Comparison of ENCODE assay signal across 27 cellular contexts in genomic region chr1:247656475-247656874, GRCh38. TPM values are rescaled to one million over a fixed set of nuclear protein-coding genes. Genes with fewer than 3 reads are reported as not detected.
DNase-seq lines count a peak whose midpoint lies in the region; ATAC-seq and TF ChIP-seq lines count a peak whose summit lies in the region.
"Had no signal": no experiment of that assay in that cellular context is flagged by ENCODE, and none has a peak within 500 bp of the region (broad histone marks: within the 10 kb centered on the region; RNA-seq: fewer than 3 reads in every experiment).

No MANE protein-coding gene starts in this region.

- H3K79me2 ChIP-seq in SK-N-SH (ENCODE audit: insufficient read depth) (no peaks in the 10 kb centered on the region), Loucy (ENCODE audit: insufficient read depth, low read length) (no peaks in the 10 kb centered on the region)

- 3% methylated on average over 5 of the region's 5 CpGs for WGBS in SK-N-SH (ENCODE audit: low lambda C conversion rate)

- CTCF ChIA-PET in SK-N-SH (lab: Yijun Ruan, JAX), result no interaction called here

- H3K4me2 ChIP-seq in SK-N-SH (no peak overlapping the region), Loucy (ENCODE audit: low read depth, low read length, poor library complexity, severe bottlenecking) (peak overlapping the region; percentile 52)
- H3K4me2 ChIP-seq: A549, BLaER1 had no signal

- POLR2A ChIA-PET in SK-N-SH (lab: Yijun Ruan, JAX), result no interaction called here

- ATAC-seq in SK-N-SH treated with all-trans-retinoic acid at 6 μM for 48 hours (no peak), GM19351 (IDR thresholded peaks at IDR 0.05; ENCODE audit: unreplicated experiment) (peak; percentile 79)
- ATAC-seq: A549 had no signal

- DNase-seq in SK-N-SH (no peak), AML-193 (lab: John Stamatoyannopoulos, UW) (no peak), dorsolateral prefrontal cortex (no peak), NCI-H1092 treated with DMSO at 0.1 percent for 48 hours (lab: John Stamatoyannopoulos, UW) (no peak)
- DNase-seq: BE2C; C1 segment of cervical spinal cord; CD4-positive, alpha-beta memory T cell; CD4-positive, CD25-positive, alpha-beta regulatory T cell; CD8-positive, alpha-beta memory T cell; COR-L47; DMS 273 treated with DMSO at 0.1 percent for 48 hours; DMS153; DMS53; DMS79; DND-41; EL; GDM1 had no signal

- H2AFZ ChIP-seq in SK-N-SH (ENCODE audit: low read depth) (0 out of 2 replicates have a peak overlapping the region, but pooled peaks have one; percentile 44), Loucy (ENCODE audit: low read length) (peak overlapping the region; percentile 72; the same call in 1 of the 2 replicates)

- H3K9me3 ChIP-seq in SK-N-SH (no peaks in the 10 kb centered on the region), Loucy (ENCODE audit: insufficient read depth, low read depth, low read length) (peaks cover 9% of the 10 kb centered on the region; the same call in 1 of the 2 replicates)
- H3K9me3 ChIP-seq: A549, BE2C, BLaER1 had no signal

- H3K27ac ChIP-seq in SK-N-SH (ENCODE audit: low read depth in 2 of 2, low read length in 1 of 2) (no peak overlapping the region), dorsolateral prefrontal cortex (no peak overlapping the region)
- H3K27ac ChIP-seq: 22Rv1, A549, BLaER1 had no signal

- H3K9ac ChIP-seq in SK-N-SH (no peak overlapping the region), Loucy (ENCODE audit: low read depth, low read length, poor library complexity, severe bottlenecking) (peak overlapping the region; percentile 47)
- H3K9ac ChIP-seq: BLaER1 had no signal

- TF ChIP-seq EP300 in SK-N-SH (IDR thresholded peaks at IDR 0.05; ENCODE audit: borderline replicate concordance in 1 of 2, low read depth in 1 of 2, low read length in 1 of 2), result no peak

- no peaks in the 10 kb centered on the region for H3K27me3 ChIP-seq in SK-N-SH (ENCODE audit: insufficient read depth)
- H3K27me3 ChIP-seq in Loucy (ENCODE audit: insufficient read depth, low read length, poor library complexity, severe bottlenecking), result no peaks in the 10 kb centered on the region
- H3K27me3 ChIP-seq in dorsolateral prefrontal cortex, result no peaks in the 10 kb centered on the region
- H3K27me3 ChIP-seq: BE2C, BLaER1 had no signal

- H3K4me1 ChIP-seq in SK-N-SH (ENCODE audit: control insufficient read depth in 1 of 2, insufficient read depth in 2 of 2, low read depth in 1 of 2, low read length in 1 of 2) (no peaks in the 10 kb centered on the region), Loucy (ENCODE audit: insufficient read depth, low read length, poor library complexity, severe bottlenecking) (peaks cover 5% of the 10 kb centered on the region)
- H3K4me1 ChIP-seq: A549, BE2C, BLaER1 had no signal

- no peak for TF ChIP-seq RAD21 in SK-N-SH (IDR thresholded peaks at IDR 0.05; ENCODE audit: low read length)

- H3F3A ChIP-seq in SK-N-SH (replicated peaks; ENCODE audit: insufficient read depth) (no peaks in the 10 kb centered on the region), Loucy (ENCODE audit: low read depth) (no peaks in the 10 kb centered on the region)

- intact Hi-C loops in dorsolateral prefrontal cortex (cut with DNase I), result no loop called here

- H3K36me3 ChIP-seq in SK-N-SH (replicated peaks in 1 of 2; ENCODE audit: control insufficient read depth in 1 of 2, insufficient read depth in 2 of 2, low read length in 1 of 2), result no peaks in the 10 kb centered on the region
- H3K36me3 ChIP-seq in Loucy (ENCODE audit: insufficient read depth, low read length), result no peaks in the 10 kb centered on the region
- H3K36me3 ChIP-seq: BE2C, BLaER1 had no signal

- TF ChIP-seq CTCF in SK-N-SH (IDR thresholded peaks at IDR 0.05) (no peak), Loucy (conservative IDR thresholded peaks at IDR 0.05; ENCODE audit: low read length) (no peak), dorsolateral prefrontal cortex (IDR thresholded peaks at IDR 0.05 in 54 of 56, conservative IDR thresholded peaks at IDR 0.05 in 2 of 56; ENCODE audit: low read depth in 1 of 56, partially characterized antibody in 56 of 56) (no peak)

- H3K9me2 ChIP-seq in SK-N-SH, result no peaks in the 10 kb centered on the region
- no peaks in the 10 kb centered on the region for H3K9me2 ChIP-seq in Loucy (replicated peaks; ENCODE audit: low read depth, low read length)

- H3K4me3 ChIP-seq in SK-N-SH (ENCODE audit: low read depth in 2 of 2, low read length in 1 of 2) (no peak overlapping the region), Loucy (ENCODE audit: low read length, poor library complexity, severe bottlenecking) (peak overlapping the region; percentile 50), dorsolateral prefrontal cortex (no peak overlapping the region)
- H3K4me3 ChIP-seq: A549, BLaER1 had no signal

- H4K20me1 ChIP-seq in SK-N-SH (ENCODE audit: insufficient read depth) (no peaks in the 10 kb centered on the region), Loucy (ENCODE audit: insufficient read depth, low read length, poor library complexity, severe bottlenecking) (no peaks in the 10 kb centered on the region)
- H4K20me1 ChIP-seq: BLaER1 had no signal

TF ChIP-seq in SK-N-SH, 30 proteins besides CTCF, POLR2A, EP300 and RAD21 (continues in another document):
- no peak for TF ChIP-seq TCF12 (IDR thresholded peaks at IDR 0.05)
- no peak for TF ChIP-seq REST (IDR thresholded peaks at IDR 0.05; ENCODE audit: low read depth, low read length)
- TF ChIP-seq SIN3A (IDR thresholded peaks at IDR 0.05; ENCODE audit: borderline replicate concordance, low read depth, low read length), result no peak
- no peak for TF ChIP-seq CHD2 (IDR thresholded peaks at IDR 0.05; ENCODE audit: low read length, partially characterized antibody)
- TF ChIP-seq FOXJ3 (CRISPR knock-in tag; IDR thresholded peaks at IDR 0.05), result no peak

TF ChIP-seq in SK-N-SH treated with all-trans-retinoic acid at 6 μM for 48 hours, 23 proteins besides CTCF, POLR2A, EP300 and RAD21:
- TF ChIP-seq SNAI2 (CRISPR knock-in tag; IDR thresholded peaks at IDR 0.05), result no peak
- no peak for TF ChIP-seq ZNF565 (CRISPR knock-in tag; conservative IDR thresholded peaks at IDR 0.05; ENCODE audit: low read depth)
- TF ChIP-seq ZFP3 (CRISPR knock-in tag; IDR thresholded peaks at IDR 0.05), result no peak
- no peak for TF ChIP-seq BACH2 (CRISPR knock-in tag; IDR thresholded peaks at IDR 0.05; ENCODE audit: borderline replicate concordance)
- TF ChIP-seq ARNTL (CRISPR knock-in tag; IDR thresholded peaks at IDR 0.05; ENCODE audit: borderline replicate concordance, low read depth), result no peak
- TF ChIP-seq CSDC2 (CRISPR knock-in tag; IDR thresholded peaks at IDR 0.05), result no peak
- no peak for TF ChIP-seq ZC3H10 (CRISPR knock-in tag; IDR thresholded peaks at IDR 0.05)
- no peak for TF ChIP-seq OSR1 (CRISPR knock-in tag; IDR thresholded peaks at IDR 0.05)
- no peak for TF ChIP-seq CSRNP3 (CRISPR knock-in tag; IDR thresholded peaks at IDR 0.05)

RNA-seq across cellular contexts. Expression of gene OR13G1, which starts 23.1 kb away (rescaled TPM):
- polyA plus RNA-seq in SK-N-SH (2012; rRNA removed), result not detected in 2 replicates
- polyA plus RNA-seq in SK-N-SH (2012; cell fraction: cytosol; rRNA removed), result not detected in 2 replicates
- polyA plus RNA-seq in SK-N-SH (2012; cell fraction: nucleus; rRNA removed), result not detected in 2 replicates
- not detected for total RNA-seq in dorsolateral prefrontal cortex
- total RNA-seq: A172; CD4-positive, alpha-beta memory T cell; CD4-positive, CD25-positive, alpha-beta regulatory T cell; CD8-positive, alpha-beta memory T cell; Daoy; G401 had no signal
- polyA plus RNA-seq: A549; CD14-positive monocyte; CD4-positive, alpha-beta memory T cell; CD4-positive, CD25-positive, alpha-beta regulatory T cell; CD8-positive, alpha-beta memory T cell had no signal

RNA-seq across cellular contexts. Expression of gene OR2G3, which starts 51.1 kb away (rescaled TPM):
- not detected in 2 replicates for polyA plus RNA-seq in SK-N-SH (2012; rRNA removed)
- polyA plus RNA-seq in SK-N-SH (2012; cell fraction: cytosol; rRNA removed), result not detected in 2 replicates
- polyA plus RNA-seq in SK-N-SH (2012; cell fraction: nucleus; rRNA removed), result not detected in 2 replicates
- total RNA-seq in dorsolateral prefrontal cortex, result not detected
- total RNA-seq: A172; CD4-positive, alpha-beta memory T cell; CD4-positive, CD25-positive, alpha-beta regulatory T cell; CD8-positive, alpha-beta memory T cell; Daoy; G401 had no signal
- polyA plus RNA-seq: A549; CD14-positive monocyte; CD4-positive, alpha-beta memory T cell; CD4-positive, CD25-positive, alpha-beta regulatory T cell; CD8-positive, alpha-beta memory T cell had no signal

RNA-seq across cellular contexts. Expression of gene OR6F1, which starts 60.0 kb away (rescaled TPM):
- polyA plus RNA-seq in SK-N-SH (2012; rRNA removed), result not detected in 2 replicates
- not detected in 2 replicates for polyA plus RNA-seq in SK-N-SH (2012; cell fraction: cytosol; rRNA removed)
- not detected in 2 replicates for polyA plus RNA-seq in SK-N-SH (2012; cell fraction: nucleus; rRNA removed)
- not detected for total RNA-seq in dorsolateral prefrontal cortex
- total RNA-seq: A172; CD4-positive, alpha-beta memory T cell; CD4-positive, CD25-positive, alpha-beta regulatory T cell; CD8-positive, alpha-beta memory T cell; G401 had no signal
- polyA plus RNA-seq: A549; CD14-positive monocyte; CD4-positive, alpha-beta memory T cell; CD4-positive, CD25-positive, alpha-beta regulatory T cell; CD8-positive, alpha-beta memory T cell had no signal
